In genomic region chr11:120012245-120012644, GRCh38 we compare ENCODE assay signal across 13 cellular contexts.
A peak's percentile ranks its signal among the peaks of the same experiment; 100 is the strongest.
DNase-seq lines count a peak whose midpoint lies in the region; ATAC-seq and TF ChIP-seq lines count a peak whose summit lies in the region.
"Had no signal": no experiment of that assay in that cellular context is flagged by ENCODE, and none has a peak within 500 bp of the region (broad histone marks: within the 10 kb centered on the region; RNA-seq: fewer than 3 reads in every experiment).

No MANE protein-coding gene starts in this region.

- intact Hi-C loops in dorsolateral prefrontal cortex (cut with DNase I) (loop anchor here (5.0 to 10.0 kb wide), 3 partner anchors 35 to 93 kb away; no protein-coding TSS in a partner anchor), Right ventricle myocardium superior (cut with DNase I) (loop anchor here (5.0 kb wide), 2 partner anchors 95 to 345 kb away; no protein-coding TSS in a partner anchor), vagina (cut with DNase I) (no loop called here)

- H3K27me3 ChIP-seq in dorsolateral prefrontal cortex (peaks cover 0 to 22% (median 0%) of the 10 kb centered on the region in 45 donors), layer of hippocampus (ENCODE audit: control insufficient read depth, insufficient read depth, low read length) (no peaks in the 10 kb centered on the region), vagina (no peaks in the 10 kb centered on the region)

- no peak overlapping the region for H3K27ac Mint-ChIP-seq in HFFc6
- H3K27ac Mint-ChIP-seq: CD8-positive, alpha-beta memory T cell had no signal

- TF ChIP-seq CTCF in dorsolateral prefrontal cortex (IDR thresholded peaks at IDR 0.05 in 54 of 56, conservative IDR thresholded peaks at IDR 0.05 in 2 of 56; ENCODE audit: low read depth in 1 of 56, partially characterized antibody in 56 of 56) (no peak), vagina (IDR thresholded peaks at IDR 0.05) (no peak), HFFc6 (IDR thresholded peaks at IDR 0.05) (no peak)

- no peaks in the 10 kb centered on the region for H3K36me3 Mint-ChIP-seq in HFFc6 (ENCODE audit: low read depth)
- H3K36me3 Mint-ChIP-seq: CD8-positive, alpha-beta memory T cell had no signal

- TF ChIP-seq POLR2A in vagina (IDR thresholded peaks at IDR 0.05): no peak

- H3K4me1 ChIP-seq in vagina: peaks cover 3% of the 10 kb centered on the region
- H3K4me1 ChIP-seq: A549 had no signal

- no peak overlapping the region for H3K4me3 Mint-ChIP-seq in HFFc6
- H3K4me3 Mint-ChIP-seq: CD8-positive, alpha-beta memory T cell had no signal

- H3K4me3 ChIP-seq in dorsolateral prefrontal cortex: no peak overlapping the region
- no peak overlapping the region for H3K4me3 ChIP-seq in vagina
- H3K4me3 ChIP-seq: A549 had no signal

- DNase-seq in caudate nucleus (lab: John Stamatoyannopoulos, UW) (peak in 1 of 61 donors; percentile 12), dorsolateral prefrontal cortex (peak in 1 of 10 donors; percentile 17), Right ventricle myocardium superior (no peak), vagina (ENCODE audit: extremely low spot score in 2 of 2) (no peak), HFFc6 (no peak)
- DNase-seq: CD8-positive, alpha-beta memory T cell; DND-41; GF-D8; IMR-90 had no signal

- no peaks in the 10 kb centered on the region for H3K36me3 ChIP-seq in vagina

- H3K4me1 Mint-ChIP-seq in HFFc6 (ENCODE audit: low read depth): no peaks in the 10 kb centered on the region
- H3K4me1 Mint-ChIP-seq: CD8-positive, alpha-beta memory T cell had no signal

- H3K9me3 ChIP-seq in vagina: no peaks in the 10 kb centered on the region
- H3K9me3 ChIP-seq: A549, Caco-2 had no signal

- H3K9me3 Mint-ChIP-seq in HFFc6: no peaks in the 10 kb centered on the region

- no peak for ATAC-seq in Right ventricle myocardium superior (ENCODE audit: poor library complexity)
- no peak for ATAC-seq in HG03432 (IDR thresholded peaks at IDR 0.05; ENCODE audit: unreplicated experiment)

- H3K27me3 Mint-ChIP-seq in HFFc6 (ENCODE audit: insufficient read depth): peaks cover 55% of the 10 kb centered on the region

- H3K27ac ChIP-seq in caudate nucleus (ENCODE audit: low read depth, low read length) (peak overlapping the region; percentile 38), dorsolateral prefrontal cortex (peak overlapping the region in 55 of 59 donors; percentile 2 to 92 (median 80)), layer of hippocampus (ENCODE audit: low read depth, low read length) (peak overlapping the region; percentile 47), vagina (no peak overlapping the region)
- H3K27ac ChIP-seq: A549 had no signal
